In genomic region chr19:48745208-48745995, GRCh38 we compare ENCODE assay signal across 9 cellular contexts. TPM values are rescaled to one million over a fixed set of nuclear protein-coding genes. Genes with fewer than 3 reads are reported as not detected.
A peak's percentile ranks its signal among the peaks of the same experiment; 100 is the strongest.
DNase-seq lines count a peak whose midpoint lies in the region; ATAC-seq and TF ChIP-seq lines count a peak whose summit lies in the region.
"Had no signal": no experiment of that assay in that cellular context is flagged by ENCODE, and none has a peak within 500 bp of the region (broad histone marks: within the 10 kb centered on the region; RNA-seq: fewer than 3 reads in every experiment).

No MANE protein-coding gene starts in this region.

- H3K4me3 ChIP-seq in AG10803 (ENCODE audit: low read length): no peak overlapping the region
- no peak overlapping the region for H3K4me3 ChIP-seq in foreskin fibroblast (ENCODE audit: low read depth in 1 of 2, low read length in 2 of 2)

- H3K27me3 Mint-ChIP-seq in CD14-positive monocyte (ENCODE audit: low read depth in 3 of 3): peaks cover 32 to 68% (median 54%) of the 10 kb centered on the region in 3 donors

- ATAC-seq in GM21786 (IDR thresholded peaks at IDR 0.05; ENCODE audit: unreplicated experiment) (peak; percentile 43), GM19463 (IDR thresholded peaks at IDR 0.05; ENCODE audit: unreplicated experiment) (no peak)

- DNase-seq in AG10803 (ENCODE audit: low read depth): peak; percentile 43
- peak; percentile 90 for DNase-seq in NCI-H82 (lab: John Stamatoyannopoulos, UW)
- peak; percentile 25 for DNase-seq in activated T-cell treated with anti-CD3 and anti-CD28 coated beads for 4 hours
- DNase-seq in foreskin fibroblast: peak; percentile 58 to 82
- DNase-seq in putamen (ENCODE audit: low spot score): peak; percentile 82
- DNase-seq in CD14-positive monocyte (ENCODE audit: low spot score): no peak

- H3K4me1 Mint-ChIP-seq in CD14-positive monocyte: peaks cover 22% of the 10 kb centered on the region

- H3K27ac Mint-ChIP-seq in CD14-positive monocyte: peak overlapping the region in 2 of 7 donors; percentile 41 to 76

- H3K9me3 Mint-ChIP-seq in CD14-positive monocyte: peaks cover 8 to 25% (median 22%) of the 10 kb centered on the region in 7 donors

- peak overlapping the region in 1 of 2 donors; percentile 76 for H3K4me3 Mint-ChIP-seq in CD14-positive monocyte
- H3K4me3 Mint-ChIP-seq: dendritic cell treated with granulocyte-macrophage colony-stimulating factor and Interleukin-4, amounts not matched to agents 40 ng/mL and 50 ng/mL, for 4 days had no signal

- TF ChIP-seq CTCF in AG10803 (conservative IDR thresholded peaks at IDR 0.05; ENCODE audit: low read length): no peak
- TF ChIP-seq CTCF in foreskin fibroblast (IDR thresholded peaks at IDR 0.05; ENCODE audit: low read depth, low read length): no peak
- TF ChIP-seq CTCF in CD14-positive monocyte (IDR thresholded peaks at IDR 0.05): no peak

- peaks cover 0 to 5% of the 10 kb centered on the region in 2 donors for H3K36me3 Mint-ChIP-seq in CD14-positive monocyte

- intact Hi-C loops in CD14-positive monocyte (cut with micrococcal nuclease): no loop called here

RNA-seq across cellular contexts. Expression of gene IZUMO1, which starts 1.3 kb away (rescaled TPM):
- polyA plus RNA-seq in CD14-positive monocyte: not detected

RNA-seq across cellular contexts. Expression of gene RASIP1, which starts 5.0 kb away (rescaled TPM):
- not detected for polyA plus RNA-seq in CD14-positive monocyte

RNA-seq across cellular contexts. Expression of gene FUT1, which starts 7.0 kb away (rescaled TPM):
- not detected for polyA plus RNA-seq in CD14-positive monocyte

RNA-seq across cellular contexts. Expression of gene FGF21, which starts 9.9 kb away (rescaled TPM):
- not detected for polyA plus RNA-seq in CD14-positive monocyte

RNA-seq across cellular contexts. Expression of gene MAMSTR, which starts 25.9 kb away (rescaled TPM):
- polyA plus RNA-seq in CD14-positive monocyte: not detected
